8 cellular contexts compared by ENCODE assay signal in genomic region chr19:17680235-17680722, GRCh38. TPM values are rescaled to one million over a fixed set of nuclear protein-coding genes. Genes with fewer than 3 reads are reported as not detected.
DNase-seq lines count a peak whose midpoint lies in the region; ATAC-seq and TF ChIP-seq lines count a peak whose summit lies in the region.

No MANE protein-coding gene starts in this region.

- DNase-seq in GM10266 (ENCODE audit: extremely low spot score) = peak; percentile 85
- peak; percentile 46 for DNase-seq in LHCN-M2 (ENCODE audit: low read depth)
- DNase-seq in activated T-cell treated with anti-CD3 and anti-CD28 coated beads for 4 hours = peak; percentile 21
- DNase-seq in foreskin fibroblast = peak; percentile 81 to 88
- DNase-seq in occipital lobe (lab: John Stamatoyannopoulos, UW) = peak; percentile 27
- DNase-seq in ureter (ENCODE audit: low spot score) = peak; percentile 71
- no peak for DNase-seq in NCI-H774 (lab: John Stamatoyannopoulos, UW)

- ATAC-seq in GM18858 (IDR thresholded peaks at IDR 0.05; ENCODE audit: unreplicated experiment) = no peak

- TF ChIP-seq CTCF in GM10266 (IDR thresholded peaks at IDR 0.05; ENCODE audit: control insufficient read depth, insufficient read depth, low read depth, missing control alignments) (no peak), foreskin fibroblast (IDR thresholded peaks at IDR 0.05; ENCODE audit: low read depth, low read length) (no peak)

- H3K4me3 ChIP-seq in foreskin fibroblast (ENCODE audit: low read depth in 1 of 2, low read length in 2 of 2) = peak overlapping the region; percentile 5 to 13

RNA-seq across cellular contexts. Expression of gene UNC13A, which starts 7.9 kb away (rescaled TPM):
- total RNA-seq in LHCN-M2 (2014; rRNA removed) (not detected in 2 replicates), occipital lobe (29.6 TPM), ureter (1.4 TPM)
- 0.04 TPM for polyA plus RNA-seq in LHCN-M2 (2012)

RNA-seq across cellular contexts. Expression of gene MAP1S, which starts 39.0 kb away (rescaled TPM):
- 16.6 and 20.5 TPM in 2 replicates for total RNA-seq in LHCN-M2 (2014; rRNA removed)
- polyA plus RNA-seq in LHCN-M2 (2012) = 41.2 TPM
- total RNA-seq in occipital lobe = 42.0 TPM
- total RNA-seq in ureter = 61.6 TPM

Comparison
In these comparisons a context has a peak if more than half of its experiments do, and no peak if none do; other contexts are left out.
1. RNA of gene UNC13A, which starts 7.9 kb away (total RNA-seq): 29.6 TPM in occipital lobe (single experiment); 1.4 TPM in ureter (single experiment) and not detected in LHCN-M2; every median in the first group is over 10 times any median in the second.